ENCODE assay signal across 28 cellular contexts in genomic region chr5:44365351-44365750, GRCh38. TPM values are rescaled to one million over a fixed set of nuclear protein-coding genes. Genes with fewer than 3 reads are reported as not detected.
DNase-seq lines count a peak whose midpoint lies in the region; ATAC-seq and TF ChIP-seq lines count a peak whose summit lies in the region.
"Had no signal": no experiment of that assay in that cellular context is flagged by ENCODE, and none has a peak within 500 bp of the region (broad histone marks: within the 10 kb centered on the region; RNA-seq: fewer than 3 reads in every experiment).

No MANE protein-coding gene starts in this region.

- intact Hi-C loops in Right ventricle myocardium superior (cut with DNase I): no loop called here
- intact Hi-C loops in mammary epithelial cell (cut with micrococcal nuclease): no loop called here
- intact Hi-C loops in transverse colon (cut with DNase I; ENCODE audit: low total_unique reads): no loop called here
- intact Hi-C loops in activated T-helper 1 cell treated with anti-CD3 and anti-CD28 coated beads, Interleukin-12 subunit alpha, Interleukin-12 subunit beta, Interleukin-2, Interleukin-4 antibody, amounts not matched to agents 30 ng/mL and 10 ng/mL and 1 ng/mL, durations not matched to agents 14 hours and 24 hours and 36 hours (cut with micrococcal nuclease): no loop called here

- no peak overlapping the region for H3K27ac Mint-ChIP-seq in activated T-helper 1 cell treated with anti-CD3 and anti-CD28 coated beads, Interleukin-12 subunit alpha, Interleukin-12 subunit beta, Interleukin-2, Interleukin-4 antibody, amounts not matched to agents 30 ng/mL and 10 ng/mL and 1 ng/mL, durations not matched to agents 14 hours and 24 hours and 36 hours
- no peak overlapping the region for H3K27ac Mint-ChIP-seq in T-helper 17 cell
- H3K27ac Mint-ChIP-seq: T-helper 1 cell treated with Interleukin-12 subunit alpha and Interleukin-12 subunit beta and Interleukin-4 antibody, amounts not matched to agents 30 μg/mL and 1 μg/mL, for 36 hours had no signal

- H3K4me1 ChIP-seq in cardiac muscle cell (ENCODE audit: low read depth) (peaks cover 44% of the 10 kb centered on the region), mammary epithelial cell (ENCODE audit: insufficient read depth, low read length) (no peaks in the 10 kb centered on the region), hepatocyte (ENCODE audit: insufficient read depth) (peaks cover 6% of the 10 kb centered on the region), transverse colon (no peaks in the 10 kb centered on the region)
- H3K4me1 ChIP-seq: ascending aorta had no signal

- H3K27ac ChIP-seq in cardiac muscle cell: peak overlapping the region; percentile 70
- H3K27ac ChIP-seq in mammary epithelial cell (ENCODE audit: insufficient read depth, low read depth, low read length): no peak overlapping the region
- H3K27ac ChIP-seq in hepatocyte: no peak overlapping the region
- no peak overlapping the region for H3K27ac ChIP-seq in transverse colon
- H3K27ac ChIP-seq: ascending aorta; BLaER1 treated with 17β-estradiol and CSF1 and Interleukin-3, amounts not matched to agents 10 nM and 100 nM had no signal

- H3K4me1 Mint-ChIP-seq in activated T-helper 1 cell treated with anti-CD3 and anti-CD28 coated beads, Interleukin-12 subunit alpha, Interleukin-12 subunit beta, Interleukin-2, Interleukin-4 antibody, amounts not matched to agents 30 ng/mL and 10 ng/mL and 1 ng/mL, durations not matched to agents 14 hours and 24 hours and 36 hours (ENCODE audit: low read depth): no peaks in the 10 kb centered on the region
- H3K4me1 Mint-ChIP-seq in T-helper 17 cell: no peaks in the 10 kb centered on the region

- no peaks in the 10 kb centered on the region for H3K9me3 Mint-ChIP-seq in activated T-helper 1 cell treated with anti-CD3 and anti-CD28 coated beads, Interleukin-12 subunit alpha, Interleukin-12 subunit beta, Interleukin-2, Interleukin-4 antibody, amounts not matched to agents 30 ng/mL and 10 ng/mL and 1 ng/mL, durations not matched to agents 14 hours and 24 hours and 36 hours
- H3K9me3 Mint-ChIP-seq: T-helper 1 cell treated with Interleukin-12 subunit alpha and Interleukin-12 subunit beta and Interleukin-4 antibody, amounts not matched to agents 30 μg/mL and 1 μg/mL, for 36 hours had no signal

- no peak overlapping the region for H3K4me3 Mint-ChIP-seq in activated T-helper 1 cell treated with anti-CD3 and anti-CD28 coated beads, Interleukin-12 subunit alpha, Interleukin-12 subunit beta, Interleukin-2, Interleukin-4 antibody, amounts not matched to agents 30 ng/mL and 10 ng/mL and 1 ng/mL, durations not matched to agents 14 hours and 24 hours and 36 hours
- H3K4me3 Mint-ChIP-seq in T-helper 17 cell: no peak overlapping the region
- H3K4me3 Mint-ChIP-seq: T-helper 1 cell treated with Interleukin-12 subunit alpha and Interleukin-12 subunit beta and Interleukin-4 antibody, amounts not matched to agents 30 μg/mL and 1 μg/mL, for 36 hours had no signal

- ATAC-seq in Right ventricle myocardium superior (ENCODE audit: poor library complexity) (no peak), HG03354 (IDR thresholded peaks at IDR 0.05; ENCODE audit: poor library complexity, severe bottlenecking, unreplicated experiment) (no peak), T-helper 17 cell (no peak)
- ATAC-seq: esophagus mucosa; left ventricle myocardium superior; stimulated activated naive CD8-positive, alpha-beta T cell treated with anti-CD3 and anti-CD28 coated beads, Interleukin-15, Interleukin-2, amounts not matched to agents 100 U/mL and 50 U/mL, for 24 hours had no signal

- no peaks in the 10 kb centered on the region for H3K9me2 ChIP-seq in hepatocyte (replicated peaks; ENCODE audit: insufficient read depth)

- H4K20me1 ChIP-seq in mammary epithelial cell (ENCODE audit: insufficient read depth, low read length): no peaks in the 10 kb centered on the region
- no peaks in the 10 kb centered on the region for H4K20me1 ChIP-seq in hepatocyte (ENCODE audit: insufficient read depth, poor library complexity, severe bottlenecking)
- H4K20me1 ChIP-seq: BLaER1 treated with 17β-estradiol and CSF1 and Interleukin-3, amounts not matched to agents 10 nM and 100 nM had no signal

- DNase-seq in cardiac muscle cell (ENCODE audit: low read depth in 1 of 2, low spot score in 1 of 2): peak in 1 of 2 donors; percentile 2
- no peak for DNase-seq in Right ventricle myocardium superior
- DNase-seq in mammary epithelial cell: peak; percentile 5
- peak; percentile 21 for DNase-seq in hepatocyte (ENCODE audit: low spot score)
- DNase-seq in transverse colon: no peak
- no peak for DNase-seq in activated T-helper 1 cell treated with anti-CD3 and anti-CD28 coated beads, Interleukin-12 subunit alpha, Interleukin-12 subunit beta, Interleukin-2, Interleukin-4 antibody, amounts not matched to agents 30 ng/mL and 10 ng/mL and 1 ng/mL, durations not matched to agents 14 hours and 24 hours and 36 hours (ENCODE audit: low spot score)
- no peak for DNase-seq in T-helper 17 cell
- DNase-seq: 8988T; activated CD4-positive, alpha-beta T cell treated with anti-CD3 and anti-CD28 coated beads for 48 hours; activated naive CD4-positive, alpha-beta T cell treated with anti-CD3 and anti-CD28 coated beads, Interleukin-2, amount 50 U/mL, for 16 hours; effector CD8-positive, alpha-beta T cell; left ventricle myocardium superior; MM.1S; NCI-H1436; NCI-H2171; NCI-H524; occipital lobe; retina; stimulated activated CD4-positive, alpha-beta T cell treated with anti-CD3 and anti-CD28 coated beads, Interleukin-12 subunit alpha, Interleukin-12 subunit beta, amount 100 ng/mL, for 4 hours; stimulated activated CD4-positive, alpha-beta T cell treated with anti-CD3 and anti-CD28 coated beads, Interleukin-4, amount 100 ng/mL, for 4 hours; stimulated activated naive CD8-positive, alpha-beta T cell treated with anti-CD3 and anti-CD28 coated beads, Interleukin-15, Interleukin-2, amounts not matched to agents 100 U/mL and 50 U/mL, for 24 hours had no signal

- H3K4me3 ChIP-seq in cardiac muscle cell (no peak overlapping the region), mammary epithelial cell (replicated peaks in 1 of 3; ENCODE audit: insufficient read depth in 1 of 3, low read depth in 2 of 3, low read length in 3 of 3) (no peak overlapping the region), hepatocyte (no peak overlapping the region), transverse colon (no peak overlapping the region)
- H3K4me3 ChIP-seq: ascending aorta; BLaER1 treated with 17β-estradiol and CSF1 and Interleukin-3, amounts not matched to agents 10 nM and 100 nM had no signal

- H3K36me3 Mint-ChIP-seq in activated T-helper 1 cell treated with anti-CD3 and anti-CD28 coated beads, Interleukin-12 subunit alpha, Interleukin-12 subunit beta, Interleukin-2, Interleukin-4 antibody, amounts not matched to agents 30 ng/mL and 10 ng/mL and 1 ng/mL, durations not matched to agents 14 hours and 24 hours and 36 hours (ENCODE audit: low read depth): no peaks in the 10 kb centered on the region
- no peaks in the 10 kb centered on the region for H3K36me3 Mint-ChIP-seq in T-helper 17 cell (ENCODE audit: low read depth)

- H3K36me3 ChIP-seq in cardiac muscle cell (peaks cover 3% of the 10 kb centered on the region), mammary epithelial cell (ENCODE audit: insufficient read depth, low read length) (no peaks in the 10 kb centered on the region), hepatocyte (replicated peaks; ENCODE audit: insufficient read depth, low read depth) (no peaks in the 10 kb centered on the region), transverse colon (no peaks in the 10 kb centered on the region)
- H3K36me3 ChIP-seq: ascending aorta; BLaER1 treated with 17β-estradiol and CSF1 and Interleukin-3, amounts not matched to agents 10 nM and 100 nM had no signal

- no peak for TF ChIP-seq POLR2A in transverse colon (IDR thresholded peaks at IDR 0.05)

- in situ Hi-C loops in mammary epithelial cell (cut with MboI; ENCODE audit: low sequenced_read_pairs in 2 of 2) (no loop called here), transverse colon (cut with MboI; ENCODE audit: low pct_ligation_motif_present in 1 of 4, low pct_unique_long_range_greater_than_20kb in 1 of 4, low sequenced_read_pairs in 3 of 4) (no loop called here)

- H3K9ac ChIP-seq in mammary epithelial cell (ENCODE audit: insufficient read depth, low read length): no peak overlapping the region
- H3K9ac ChIP-seq: BLaER1 treated with 17β-estradiol and CSF1 and Interleukin-3, amounts not matched to agents 10 nM and 100 nM had no signal

- H3K9me3 ChIP-seq in cardiac muscle cell (ENCODE audit: low read depth): no peaks in the 10 kb centered on the region
- H3K9me3 ChIP-seq in mammary epithelial cell (replicated peaks; ENCODE audit: insufficient read depth, low read length): no peaks in the 10 kb centered on the region
- H3K9me3 ChIP-seq in hepatocyte (ENCODE audit: low read depth): no peaks in the 10 kb centered on the region
- no peaks in the 10 kb centered on the region for H3K9me3 ChIP-seq in transverse colon
- H3K9me3 ChIP-seq in T-helper 17 cell (ENCODE audit: control insufficient read depth, low read length, poor library complexity, severe bottlenecking): no peaks in the 10 kb centered on the region
- H3K9me3 ChIP-seq: ascending aorta; BLaER1 treated with 17β-estradiol and CSF1 and Interleukin-3, amounts not matched to agents 10 nM and 100 nM had no signal

- H2AFZ ChIP-seq in mammary epithelial cell (ENCODE audit: low read depth, low read length) (no peak overlapping the region), hepatocyte (no peak overlapping the region)

- H3K27me3 ChIP-seq in cardiac muscle cell: no peaks in the 10 kb centered on the region
- no peaks in the 10 kb centered on the region for H3K27me3 ChIP-seq in mammary epithelial cell (ENCODE audit: insufficient read depth, low read length)
- H3K27me3 ChIP-seq in hepatocyte: no peaks in the 10 kb centered on the region
- no peaks in the 10 kb centered on the region for H3K27me3 ChIP-seq in transverse colon
- H3K27me3 ChIP-seq: ascending aorta; BLaER1 treated with 17β-estradiol and CSF1 and Interleukin-3, amounts not matched to agents 10 nM and 100 nM had no signal

- TF ChIP-seq CTCF in cardiac muscle cell (IDR thresholded peaks at IDR 0.05; ENCODE audit: low read depth, low read length) (no peak), mammary epithelial cell (conservative IDR thresholded peaks at IDR 0.05 in 1 of 2, IDR thresholded peaks at IDR 0.05 in 1 of 2; ENCODE audit: extremely low read depth in 1 of 2, insufficient read depth in 1 of 2, low read depth in 1 of 2, low read length in 2 of 2) (no peak), hepatocyte (IDR thresholded peaks at IDR 0.05; ENCODE audit: poor library complexity) (no peak), transverse colon (IDR thresholded peaks at IDR 0.05) (no peak)

- no peaks in the 10 kb centered on the region for H3K79me2 ChIP-seq in mammary epithelial cell (ENCODE audit: insufficient read depth, low read length)
- H3K79me2 ChIP-seq in hepatocyte: no peaks in the 10 kb centered on the region

- dilution Hi-C loops in mammary epithelial cell (cut with HindIII; ENCODE audit: low sequenced_read_pairs): no loop called here

- TF ChIP-seq EP300 in transverse colon (IDR thresholded peaks at IDR 0.05; ENCODE audit: low read depth): no peak

- 42% methylated on average over 2 of the region's 2 CpGs for WGBS in mammary epithelial cell (ENCODE audit: low coverage, missing lambda C conversion rate)
- 36% methylated on average over 2 of the region's 2 CpGs for WGBS in hepatocyte (ENCODE audit: low lambda C conversion rate, missing lambda C conversion rate)
- WGBS in transverse colon (ENCODE audit: low coverage in 1 of 2), 2 donors: 32 to 47% methylated on average over 2 of the region's 2 CpGs

- H3K27me3 Mint-ChIP-seq in activated T-helper 1 cell treated with anti-CD3 and anti-CD28 coated beads, Interleukin-12 subunit alpha, Interleukin-12 subunit beta, Interleukin-2, Interleukin-4 antibody, amounts not matched to agents 30 ng/mL and 10 ng/mL and 1 ng/mL, durations not matched to agents 14 hours and 24 hours and 36 hours (ENCODE audit: insufficient read depth): no peaks in the 10 kb centered on the region
- H3K27me3 Mint-ChIP-seq in T-helper 17 cell: no peaks in the 10 kb centered on the region

- no TSS peak for BruUV-seq in mammary epithelial cell (replicated peaks; lab: Mats Ljungman, UMichigan)

- no peak overlapping the region for H3K4me2 ChIP-seq in mammary epithelial cell (ENCODE audit: insufficient read depth, low read depth, low read length)
- H3K4me2 ChIP-seq in hepatocyte: no peak overlapping the region
- H3K4me2 ChIP-seq: BLaER1 treated with 17β-estradiol and CSF1 and Interleukin-3, amounts not matched to agents 10 nM and 100 nM had no signal

- CTCF ChIA-PET in mammary epithelial cell (lab: Charles Lee; ENCODE audit: low non-redundant PET): no interaction called here

RNA-seq across cellular contexts. Expression of gene FGF10, which starts 23.9 kb away (rescaled TPM):
- total RNA-seq in cardiac muscle cell (34.5 and 60.0 TPM in 2 replicates), Right ventricle myocardium superior (1.6 TPM), mammary epithelial cell (not detected), hepatocyte (6.1 and 6.2 TPM in 2 replicates), transverse colon (1 to 10 TPM; 1.8 to 7.3 (median 3.6) TPM), T-helper 17 cell (not detected)
- polyA plus RNA-seq in cardiac muscle cell (43.7 and 68.6 TPM in 2 replicates), mammary epithelial cell (not detected), hepatocyte (2.9 and 5.1 TPM in 2 replicates)
- polyA minus RNA-seq in mammary epithelial cell: not detected
- total RNA-seq in activated T-helper 1 cell treated with anti-CD3 and anti-CD28 coated beads, Interleukin-12 subunit alpha, Interleukin-12 subunit beta, Interleukin-2, Interleukin-4 antibody, amounts not matched to agents 30 ng/mL and 10 ng/mL and 1 ng/mL, durations not matched to agents 14 hours and 24 hours and 36 hours: not detected in 2 replicates
- total RNA-seq: Daoy, SK-MEL-5 had no signal

Comparison
In these comparisons a context has a peak if more than half of its experiments do, and no peak if none do; other contexts are left out.
1. DNase-seq: peak in mammary epithelial cell (single experiment) and hepatocyte (single experiment); none in Right ventricle myocardium superior (single experiment), transverse colon (single experiment), activated T-helper 1 cell treated with anti-CD3 and anti-CD28 coated beads, Interleukin-12 subunit alpha, Interleukin-12 subunit beta, Interleukin-2, Interleukin-4 antibody, amounts not matched to agents 30 ng/mL and 10 ng/mL and 1 ng/mL, durations not matched to agents 14 hours and 24 hours and 36 hours (single experiment) and T-helper 17 cell (0 of 3).